ENCODE assay signal across 14 cellular contexts in genomic region chr18:79156330-79156729, GRCh38.
DNase-seq lines count a peak whose midpoint lies in the region; ATAC-seq and TF ChIP-seq lines count a peak whose summit lies in the region.
"Had no signal": no experiment of that assay in that cellular context is flagged by ENCODE, and none has a peak within 500 bp of the region (broad histone marks: within the 10 kb centered on the region; RNA-seq: fewer than 3 reads in every experiment).

No MANE protein-coding gene starts in this region.

- H3K4me3 Mint-ChIP-seq in CD4-positive, alpha-beta memory T cell, result no peak overlapping the region
- peak overlapping the region; percentile 45 for H3K4me3 Mint-ChIP-seq in natural killer cell

- no peaks in the 10 kb centered on the region for H3K4me1 ChIP-seq in CD4-positive, alpha-beta memory T cell (ENCODE audit: insufficient read depth, low read length)
- H3K4me1 ChIP-seq: BLaER1, SJCRH30, testis had no signal

- no peak overlapping the region for H3K27ac ChIP-seq in CD4-positive, alpha-beta memory T cell (ENCODE audit: low read depth, low read length)
- H3K27ac ChIP-seq in brain microvascular endothelial cell, result peak overlapping the region; percentile 79
- H3K27ac ChIP-seq: BLaER1, SJCRH30, testis had no signal

- H3K27me3 Mint-ChIP-seq in CD4-positive, alpha-beta memory T cell, result no peaks in the 10 kb centered on the region
- H3K27me3 Mint-ChIP-seq in natural killer cell (ENCODE audit: low read depth in 2 of 2), result no peaks in the 10 kb centered on the region

- in situ Hi-C loops in brain microvascular endothelial cell (cut with HindIII; ENCODE audit: low pct_ligation_motif_present, low sequenced_read_pairs), result no loop called here

- ATAC-seq in natural killer cell, result no peak

- no peaks in the 10 kb centered on the region for H3K27me3 ChIP-seq in CD4-positive, alpha-beta memory T cell (ENCODE audit: insufficient read depth, low read length)
- no peaks in the 10 kb centered on the region for H3K27me3 ChIP-seq in brain microvascular endothelial cell (replicated peaks)
- H3K27me3 ChIP-seq: BLaER1, SJCRH30, testis had no signal

- H3K9me3 ChIP-seq in CD4-positive, alpha-beta memory T cell (ENCODE audit: control insufficient read depth in 1 of 2, low read length in 2 of 2), result no peaks in the 10 kb centered on the region
- H3K9me3 ChIP-seq: BLaER1, SJCRH30, testis had no signal

- H3K4me3 ChIP-seq in CD4-positive, alpha-beta memory T cell (ENCODE audit: low read length in 2 of 2), result no peak overlapping the region
- H3K4me3 ChIP-seq in brain microvascular endothelial cell (ENCODE audit: low read depth, low read length), result no peak overlapping the region
- H3K4me3 ChIP-seq: BLaER1, SJCRH30, testis had no signal

- no peak for DNase-seq in CD4-positive, alpha-beta memory T cell
- peak; percentile 8 for DNase-seq in HK-2 (ENCODE audit: unreplicated experiment)
- DNase-seq in brain microvascular endothelial cell, result no peak
- DNase-seq in natural killer cell, result no peak
- DNase-seq in NCI-H128 (lab: John Stamatoyannopoulos, UW; ENCODE audit: unreplicated experiment), result no peak
- DNase-seq in globus pallidus (ENCODE audit: low spot score), result no peak
- DNase-seq in stimulated activated naive CD4-positive, alpha-beta T cell treated with Interleukin-2 at 50 U/mL for 16 hours (lab: John Stamatoyannopoulos, UW), result no peak
- no peak for DNase-seq in stimulated activated CD4-positive, alpha-beta T cell treated with anti-CD3 and anti-CD28 coated beads, Interleukin-2, amount 100 ng/mL, for 24 hours
- DNase-seq: activated naive CD4-positive, alpha-beta T cell treated with anti-CD3 and anti-CD28 coated beads, Interleukin-2, amount 50 U/mL, for 16 hours; DMS79 treated with DMSO at 0.1 percent for 48 hours; NCI-H2171; SJCRH30; testis had no signal

- POLR2A ChIA-PET in CD4-positive, alpha-beta memory T cell (lab: Charles Lee; ENCODE audit: partially characterized antibody), result no interaction called here

- H3K9me3 Mint-ChIP-seq in CD4-positive, alpha-beta memory T cell, result no peaks in the 10 kb centered on the region
- no peaks in the 10 kb centered on the region for H3K9me3 Mint-ChIP-seq in natural killer cell

- peak overlapping the region in 4 of 7 donors; percentile 15 to 60 (median 34) for H3K27ac Mint-ChIP-seq in CD4-positive, alpha-beta memory T cell
- H3K27ac Mint-ChIP-seq in natural killer cell, result peak overlapping the region; percentile 90 to 94

- H3K36me3 ChIP-seq in CD4-positive, alpha-beta memory T cell (ENCODE audit: insufficient read depth, low read length), result peaks cover 8% of the 10 kb centered on the region
- H3K36me3 ChIP-seq in brain microvascular endothelial cell (replicated peaks), result no peaks in the 10 kb centered on the region
- H3K36me3 ChIP-seq: SJCRH30 had no signal

- H3K4me1 Mint-ChIP-seq in CD4-positive, alpha-beta memory T cell, result peaks cover 8 to 16% (median 10%) of the 10 kb centered on the region in 4 donors
- peaks cover 35 to 40% of the 10 kb centered on the region in 2 donors for H3K4me1 Mint-ChIP-seq in natural killer cell

- no peak for TF ChIP-seq CTCF in brain microvascular endothelial cell (IDR thresholded peaks at IDR 0.05; ENCODE audit: low read depth, low read length, missing control alignments)
- TF ChIP-seq CTCF in natural killer cell (IDR thresholded peaks at IDR 0.05), result no peak

- CTCF ChIA-PET in CD4-positive, alpha-beta memory T cell (lab: Charles Lee; ENCODE audit: partially characterized antibody), result no interaction called here

- H3K36me3 Mint-ChIP-seq in CD4-positive, alpha-beta memory T cell, result peaks cover 46 to 48% of the 10 kb centered on the region in 2 donors
- H3K36me3 Mint-ChIP-seq in natural killer cell, result no peaks in the 10 kb centered on the region

- intact Hi-C loops in CD4-positive, alpha-beta memory T cell (cut with micrococcal nuclease), result no loop called here
- intact Hi-C loops in natural killer cell (cut with micrococcal nuclease), result loop anchor here (1.0 to 5.0 kb wide), 3 partner anchors 17 to 236 kb away; partner anchors contain the start of gene ATP9B
